Comparison of ENCODE assay signal across 8 cellular contexts in the genomic region with DNA sequence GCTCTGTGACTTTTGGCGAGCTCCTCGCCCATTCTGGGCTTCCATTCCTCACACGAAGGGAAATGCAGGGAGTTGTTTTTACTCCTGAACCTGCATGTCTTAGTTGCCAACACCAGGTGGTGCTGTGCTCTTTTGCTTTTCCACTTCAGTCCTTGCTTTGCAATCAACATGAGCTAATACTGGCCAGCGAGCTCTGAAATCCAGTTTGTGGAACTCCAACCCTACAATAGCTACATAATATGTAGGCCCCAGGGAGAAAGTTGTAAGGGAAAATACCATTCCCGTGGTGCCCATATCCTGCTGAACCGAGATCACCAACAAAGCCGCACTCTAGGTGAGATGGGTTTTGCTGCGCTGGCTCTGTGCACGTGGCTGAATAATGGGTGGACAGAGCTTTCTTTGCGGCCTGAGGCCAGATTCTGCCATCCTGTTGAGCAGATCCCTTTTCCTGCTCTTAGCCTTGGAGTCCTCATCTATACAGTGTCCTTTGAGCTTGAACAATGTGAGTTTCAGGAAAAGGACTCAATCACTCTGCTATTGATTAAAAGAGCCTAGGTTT. TPM values are rescaled to one million over a fixed set of nuclear protein-coding genes. Genes with fewer than 3 reads are reported as not detected.
DNase-seq lines count a peak whose midpoint lies in the region; ATAC-seq and TF ChIP-seq lines count a peak whose summit lies in the region.

No MANE protein-coding gene starts in this region.

- no peaks in the 10 kb centered on the region for H3K4me1 ChIP-seq in Karpas-422 (ENCODE audit: low read length)
- peaks cover 27% of the 10 kb centered on the region for H3K4me1 ChIP-seq in RWPE2 (ENCODE audit: insufficient read depth, poor library complexity, severe bottlenecking)
- peaks cover 6 to 43% (median 21%) of the 10 kb centered on the region in 9 donors for H3K4me1 ChIP-seq in heart right ventricle
- peaks cover 27% of the 10 kb centered on the region for H3K4me1 ChIP-seq in psoas muscle

- no peaks in the 10 kb centered on the region for H3K9me3 ChIP-seq in Karpas-422 (ENCODE audit: low read length)
- H3K9me3 ChIP-seq in RWPE2 (ENCODE audit: severe bottlenecking) = no peaks in the 10 kb centered on the region
- H3K9me3 ChIP-seq in heart right ventricle = no peaks in the 10 kb centered on the region
- no peaks in the 10 kb centered on the region for H3K9me3 ChIP-seq in psoas muscle

- H3K4me3 ChIP-seq in Karpas-422 (ENCODE audit: low read length) = no peak overlapping the region
- H3K4me3 ChIP-seq in RWPE2 (ENCODE audit: severe bottlenecking) = no peak overlapping the region
- H3K4me3 ChIP-seq in heart right ventricle = no peak overlapping the region
- no peak overlapping the region for H3K4me3 ChIP-seq in psoas muscle

- H3K9me2 ChIP-seq in Karpas-422 (replicated peaks; ENCODE audit: insufficient read depth, low read length) = no peaks in the 10 kb centered on the region

- H4K20me1 ChIP-seq in Karpas-422 (ENCODE audit: insufficient read depth, low read depth, low read length) = peaks cover 6% of the 10 kb centered on the region; the same call in 1 of the 2 replicates

- H3K27ac ChIP-seq in Karpas-422 (ENCODE audit: low read length) (no peak overlapping the region), RWPE2 (ENCODE audit: poor library complexity, severe bottlenecking) (no peak overlapping the region), heart right ventricle (peak overlapping the region in 7 of 10 donors; percentile 6 to 86 (median 81)), psoas muscle (peak overlapping the region; percentile 84)

- H3K4me2 ChIP-seq in Karpas-422 (ENCODE audit: low read depth, low read length, poor library complexity, severe bottlenecking) = no peak overlapping the region

- no peaks in the 10 kb centered on the region for H3K4me1 Mint-ChIP-seq in activated naive CD8-positive, alpha-beta T cell treated with anti-CD3 and anti-CD28 coated beads, Interleukin-2, amount 50 U/mL, for 24 hours

- peak; percentile 53 for ATAC-seq in RWPE2 (ENCODE audit: low read depth)
- peak; percentile 46 for ATAC-seq in activated naive CD8-positive, alpha-beta T cell treated with anti-CD3 and anti-CD28 coated beads, Interleukin-2, amount 50 U/mL, for 24 hours
- peak; percentile 72 to 87 (median 83) for ATAC-seq in heart right ventricle
- ATAC-seq in psoas muscle = peak; percentile 78 to 85 (median 82)
- no peak for ATAC-seq in HG03095 (IDR thresholded peaks at IDR 0.05; ENCODE audit: unreplicated experiment)

- H2AFZ ChIP-seq in Karpas-422 (ENCODE audit: low read length) = no peak overlapping the region

- H3K79me2 ChIP-seq in Karpas-422 (ENCODE audit: low read length) = no peaks in the 10 kb centered on the region

- peaks cover 14% of the 10 kb centered on the region for H3K36me3 Mint-ChIP-seq in activated naive CD8-positive, alpha-beta T cell treated with anti-CD3 and anti-CD28 coated beads, Interleukin-2, amount 50 U/mL, for 24 hours (ENCODE audit: low read depth)

- peak; percentile 40 for DNase-seq in activated CD8-positive, alpha-beta memory T cell treated with anti-CD3 and anti-CD28 coated beads, Interleukin-2, amount 50 U/mL, for 4 hours
- no peak for DNase-seq in activated CD8-positive, alpha-beta memory T cell treated with anti-CD3 and anti-CD28 coated beads for 24 hours
- DNase-seq in Karpas-422 (peak; percentile 82), RWPE2 (ENCODE audit: low spot score) (no peak), heart right ventricle (peak in 1 of 2 donors; percentile 72), psoas muscle (peak; percentile 58 to 71)
- peak; percentile 33 for DNase-seq in activated naive CD8-positive, alpha-beta T cell treated with anti-CD3 and anti-CD28 coated beads, Interleukin-2, amount 50 U/mL, for 24 hours

- intact Hi-C loops in heart right ventricle (cut with DNase I) = loop anchor here (1.0 to 10.0 kb wide), 10 partner anchors 31 to 351 kb away; no protein-coding TSS in a partner anchor
- intact Hi-C loops in psoas muscle (cut with DNase I) = loop anchor here (1.0 to 10.0 kb wide), 4 partner anchors 201 to 344 kb away; partner anchors contain the start of gene SLC6A6 (in 1 of the 2)

- H3K27me3 ChIP-seq in Karpas-422 (ENCODE audit: low read length) = no peaks in the 10 kb centered on the region
- no peaks in the 10 kb centered on the region for H3K27me3 ChIP-seq in RWPE2 (ENCODE audit: insufficient read depth, poor library complexity, severe bottlenecking)
- H3K27me3 ChIP-seq in heart right ventricle = no peaks in the 10 kb centered on the region
- no peaks in the 10 kb centered on the region for H3K27me3 ChIP-seq in psoas muscle (ENCODE audit: insufficient read depth in 3 of 3, low read length in 2 of 3)

- TF ChIP-seq CTCF in RWPE2 (IDR thresholded peaks at IDR 0.05; ENCODE audit: poor library complexity, severe bottlenecking) (peak; percentile 88), heart right ventricle (IDR thresholded peaks at IDR 0.05) (peak; percentile 72 to 88 (median 86)), psoas muscle (IDR thresholded peaks at IDR 0.05) (peak; percentile 87)

- WGBS in heart right ventricle, 2 donors = 46 to 52% methylated on average over 10 of the region's 10 CpGs
- WGBS in psoas muscle, 3 donors = 43 to 48% (median 48%) methylated on average over 10 of the region's 10 CpGs

- peaks cover 6% of the 10 kb centered on the region; the same call in 1 of the 2 replicates for H3K36me3 ChIP-seq in Karpas-422 (ENCODE audit: insufficient read depth, low read length)
- peaks cover 8% of the 10 kb centered on the region for H3K36me3 ChIP-seq in RWPE2 (ENCODE audit: low read depth)
- H3K36me3 ChIP-seq in heart right ventricle = peaks cover 0 to 18% (median 7%) of the 10 kb centered on the region in 9 donors
- H3K36me3 ChIP-seq in psoas muscle (ENCODE audit: insufficient read depth in 1 of 2, low read depth in 1 of 2) = peaks cover 0 to 14% of the 10 kb centered on the region in 2 donors

- no peaks in the 10 kb centered on the region for H3K27me3 Mint-ChIP-seq in activated naive CD8-positive, alpha-beta T cell treated with anti-CD3 and anti-CD28 coated beads, Interleukin-2, amount 50 U/mL, for 24 hours

- H3K9ac ChIP-seq in Karpas-422 (ENCODE audit: low read length) = no peak overlapping the region

- no peaks in the 10 kb centered on the region for H3K9me3 Mint-ChIP-seq in activated naive CD8-positive, alpha-beta T cell treated with anti-CD3 and anti-CD28 coated beads, Interleukin-2, amount 50 U/mL, for 24 hours

- H3K27ac Mint-ChIP-seq in activated naive CD8-positive, alpha-beta T cell treated with anti-CD3 and anti-CD28 coated beads, Interleukin-2, amount 50 U/mL, for 24 hours = no peak overlapping the region

- no peak overlapping the region for H3K4me3 Mint-ChIP-seq in activated naive CD8-positive, alpha-beta T cell treated with anti-CD3 and anti-CD28 coated beads, Interleukin-2, amount 50 U/mL, for 24 hours

RNA-seq across cellular contexts. Expression of gene LSM3, which starts 25.0 kb away (rescaled TPM):
- 13.8 and 14.2 TPM in 2 replicates for total RNA-seq in Karpas-422 (2014; rRNA removed; shearing (Covaris generic); ENCODE audit: low replicate concordance)
- total RNA-seq in heart right ventricle = 10 to 100 TPM; 12.4 to 18.0 (median 15.2) TPM
- 10 to 100 TPM in 1 of 2 donors, 1 to 10 TPM in 1; 5.6 to 16.1 TPM for polyA plus RNA-seq in heart right ventricle
- total RNA-seq in psoas muscle = 10 to 100 TPM; 11.1 to 14.9 (median 13.2) TPM
- polyA plus RNA-seq in psoas muscle = 10 to 100 TPM; 13.9 to 20.2 (median 17.7) TPM

RNA-seq across cellular contexts. Expression of gene XPC, which starts 25.2 kb away (rescaled TPM):
- 30.3 and 38.0 TPM in 2 replicates for total RNA-seq in Karpas-422 (2014; rRNA removed; shearing (Covaris generic); ENCODE audit: low replicate concordance)
- total RNA-seq in heart right ventricle (10 to 100 TPM in 5 of 10 donors, 1 to 10 TPM in 5; 8.5 to 15.8 (median 11.3) TPM), psoas muscle (10 to 100 TPM; 15.1 to 19.5 (median 16.8) TPM)
- polyA plus RNA-seq in heart right ventricle (1 to 10 TPM; 7.3 to 9.7 TPM), psoas muscle (1 to 10 TPM; 5.3 to 8.4 (median 6.2) TPM)

Comparison
In these comparisons a context has a peak if more than half of its experiments do, and no peak if none do; other contexts are left out.
1. DNase-seq: peak in activated CD8-positive, alpha-beta memory T cell treated with anti-CD3 and anti-CD28 coated beads, Interleukin-2, amount 50 U/mL, for 4 hours (single experiment), Karpas-422 (single experiment), activated naive CD8-positive, alpha-beta T cell treated with anti-CD3 and anti-CD28 coated beads, Interleukin-2, amount 50 U/mL, for 24 hours (single experiment) and psoas muscle (2 of 2); none in activated CD8-positive, alpha-beta memory T cell treated with anti-CD3 and anti-CD28 coated beads for 24 hours (single experiment) and RWPE2 (single experiment).
2. H3K27ac ChIP-seq: peak in heart right ventricle (7 of 10) and psoas muscle (single experiment); none in Karpas-422 (single experiment) and RWPE2 (single experiment).
3. Peak in every context shown above with its lines, with median percentiles within 50 percentile points of each other: CTCF ChIP-seq.